Comparison of ENCODE assay signal across 13 cellular contexts in the genomic region with DNA sequence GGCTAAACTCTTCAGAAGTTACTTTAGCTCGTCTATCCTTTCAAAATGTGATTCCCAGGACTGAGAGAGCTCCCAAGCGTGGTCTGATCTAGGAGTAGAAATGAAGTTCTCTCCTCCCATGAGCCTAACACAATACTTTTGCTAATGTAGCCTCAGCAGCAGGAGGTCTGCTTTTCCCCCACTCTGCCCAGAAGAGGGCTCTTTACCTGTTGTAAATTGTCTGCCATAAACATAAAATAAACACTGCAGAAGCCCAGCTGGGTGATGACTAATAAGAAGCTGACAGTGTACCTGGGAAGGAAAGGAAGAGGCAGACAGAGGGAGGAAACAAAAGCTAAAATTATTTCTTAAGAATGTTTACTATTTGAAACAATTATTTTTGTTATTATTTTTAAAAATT. TPM values are rescaled to one million over a fixed set of nuclear protein-coding genes. Genes with fewer than 3 reads are reported as not detected.
DNase-seq lines count a peak whose midpoint lies in the region; ATAC-seq, FAIRE-seq and TF ChIP-seq lines count a peak whose summit lies in the region.
"Had no signal": no experiment of that assay in that cellular context is flagged by ENCODE, and none has a peak within 500 bp of the region (broad histone marks: within the 10 kb centered on the region; RNA-seq: fewer than 3 reads in every experiment).

No MANE protein-coding gene starts in this region.

- ATAC-seq in GM21786 (IDR thresholded peaks at IDR 0.05; ENCODE audit: unreplicated experiment) (peak; percentile 75), HepG2 (peak; percentile 72), GM21447 (IDR thresholded peaks at IDR 0.05; ENCODE audit: unreplicated experiment) (no peak)
- ATAC-seq: activated naive CD4-positive, alpha-beta T cell treated with anti-CD3 and anti-CD28 coated beads, Interleukin-2, amount 50 U/mL, for 72 hours had no signal

- H3K4me1 ChIP-seq in HepG2 (ENCODE audit: insufficient read depth, low read length) = no peaks in the 10 kb centered on the region

- 20% methylated on average over 2 of the region's 2 CpGs for WGBS in HepG2 (ENCODE audit: low lambda C conversion rate)

- CTCF ChIA-PET in HepG2 (lab: Yijun Ruan, JAX; ENCODE audit: low intra/inter-chr PET ratio, low total read pairs) = interaction anchor here (1.1 kb wide), 1 partner anchor 28 kb away, joined by 3 read pairs; no protein-coding TSS in a partner anchor

- H3K4me3 ChIP-seq in HepG2 (replicated peaks in 1 of 3; ENCODE audit: insufficient read depth in 1 of 3, low read depth in 2 of 3, low read length in 3 of 3) = no peak overlapping the region

- BruUV-seq in HepG2 (replicated peaks; lab: Mats Ljungman, UMichigan) = no TSS peak

- H2AFZ ChIP-seq in HepG2 (ENCODE audit: low read length) = no peak overlapping the region

- TF ChIP-seq EP300 in HepG2 (IDR thresholded peaks at IDR 0.05; ENCODE audit: low read depth in 2 of 2, low read length in 2 of 2) (no peak), HepG2 (CRISPR knock-in tag; IDR thresholded peaks at IDR 0.05; ENCODE audit: borderline replicate concordance) (no peak)

- H3K9me3 ChIP-seq in HepG2 (ENCODE audit: low read length) = no peaks in the 10 kb centered on the region

- no peak overlapping the region for H3K9ac ChIP-seq in HepG2 (ENCODE audit: insufficient read depth, low read depth, low read length)

- POLR2A ChIA-PET in HepG2 (lab: Yijun Ruan, JAX) = interaction anchor here (1.0 kb wide), 1 partner anchor 35 kb away, joined by 4 read pairs; a partner anchor contains a TSS

- H3K27me3 ChIP-seq in HepG2 (ENCODE audit: control insufficient read depth in 1 of 2, insufficient read depth in 2 of 2, low read length in 2 of 2) = peaks cover 0 to 4% of the 10 kb centered on the region in 2 experiments; a peak in 1 of 5 replicates

- peak; percentile 38; the same call in 1 of the 2 replicates for TF ChIP-seq CTCF in HepG2 (CRISPR knock-in tag; IDR thresholded peaks at IDR 0.05)

- H3K27ac ChIP-seq in HepG2 (ENCODE audit: extremely low read length, insufficient read depth, low read length) = no peak overlapping the region

- peak; percentile 5 for DNase-seq in NCI-H1105 treated with DMSO at 0.1 percent for 48 hours (lab: John Stamatoyannopoulos, UW)
- no peak for DNase-seq in NCI-H1105 (lab: John Stamatoyannopoulos, UW)
- DNase-seq in NCI-H748 treated with DMSO at 0.1 percent for 48 hours (lab: John Stamatoyannopoulos, UW) = peak; percentile 41
- DNase-seq in HepG2 (ENCODE audit: low spot score) = peak; percentile 6
- DNase-seq in NCI-H1694 treated with DMSO at 0.1 percent for 48 hours (lab: John Stamatoyannopoulos, UW) = no peak
- no peak for DNase-seq in DMS114 treated with DMSO at 0.1 percent for 48 hours (lab: John Stamatoyannopoulos, UW; ENCODE audit: unreplicated experiment)

- no peak for FAIRE-seq in HepG2 (lab: Jason Lieb, UNC)

- TF ChIP-seq RAD21 in HepG2 (CRISPR knock-in tag; IDR thresholded peaks at IDR 0.05) = no peak

- no peaks in the 10 kb centered on the region for H3K36me3 ChIP-seq in HepG2 (replicated peaks in 1 of 2; ENCODE audit: control insufficient read depth in 1 of 2, insufficient read depth in 2 of 2, low read length in 2 of 2)

- H4K20me1 ChIP-seq in HepG2 (ENCODE audit: insufficient read depth, low read length) = no peaks in the 10 kb centered on the region

- intact Hi-C loops in HepG2 (cut with micrococcal nuclease; ENCODE audit: unreplicated experiment) = no loop called here

- no peaks in the 10 kb centered on the region for H3K79me2 ChIP-seq in HepG2 (ENCODE audit: insufficient read depth, low read length)

- in situ Hi-C loops in HepG2 (cut with HindIII; ENCODE audit: extremely low pct_ligation_motif_present, low pct_unique_long_range_greater_than_20kb) = no loop called here

- H3K4me2 ChIP-seq in HepG2 (ENCODE audit: low read depth, low read length) = no peak overlapping the region

- TF ChIP-seq POLR2A in HepG2 (IDR thresholded peaks at IDR 0.05; ENCODE audit: insufficient read depth in 1 of 2, low read depth in 2 of 2, low read length in 2 of 2) = no peak

TF ChIP-seq in HepG2, 621 proteins besides CTCF, POLR2A, EP300 and RAD21 (continues in another document):
- no peak for TF ChIP-seq ZNF33B (CRISPR knock-in tag; IDR thresholded peaks at IDR 0.05)

RNA-seq across cellular contexts. Expression of a gene that starts 15.4 kb away (rescaled TPM):
- total RNA-seq in HepG2 (2016; rRNA removed; fragmentation: Illumina TruSeq; extraction: Trizol) = not detected in 2 replicates
- not detected in 2 replicates for total RNA-seq in HepG2 (2016; cell fraction: cytosol; rRNA removed; fragmentation: Illumina TruSeq; extraction: Trizol; ENCODE audit: low read depth)
- total RNA-seq in HepG2 (2016; cell fraction: insoluble cytoplasmic fraction; rRNA removed; fragmentation: Illumina TruSeq; extraction: Trizol) = not detected in 2 replicates
- not detected in 2 replicates for total RNA-seq in HepG2 (2016; cell fraction: membrane; rRNA removed; fragmentation: Illumina TruSeq; extraction: Trizol)
- total RNA-seq in HepG2 (2016; cell fraction: nucleus; rRNA removed; fragmentation: Illumina TruSeq; extraction: Trizol) = not detected in 2 replicates
- polyA plus RNA-seq in HepG2 (2011; rRNA removed) = not detected in 2 replicates
- polyA plus RNA-seq in HepG2 (2011; cell fraction: cytosol; rRNA removed) = not detected in 2 replicates
- polyA plus RNA-seq in HepG2 (2011; cell fraction: nucleus; rRNA removed) = not detected in 2 replicates
- not detected in 2 replicates for polyA plus RNA-seq in HepG2 (2012)
- not detected in 2 replicates for polyA plus RNA-seq in HepG2 (2016; cell fraction: cytosol; fragmentation: Illumina TruSeq; extraction: Trizol; ENCODE audit: low read depth)
- not detected in 2 replicates for polyA plus RNA-seq in HepG2 (2016; cell fraction: insoluble cytoplasmic fraction; fragmentation: Illumina TruSeq; extraction: Trizol; ENCODE audit: low read depth)
- not detected in 2 replicates for polyA plus RNA-seq in HepG2 (2016; cell fraction: membrane; fragmentation: Illumina TruSeq; extraction: Trizol; ENCODE audit: low read depth)
- polyA plus RNA-seq in HepG2 (2016; cell fraction: nucleus; fragmentation: Illumina TruSeq; extraction: Trizol; ENCODE audit: insufficient read depth, low read depth) = not detected in 2 replicates
- polyA minus RNA-seq in HepG2 (2011; rRNA and poly(A)+ RNA removed; ENCODE audit: low replicate concordance) = not detected in 2 replicates
- polyA minus RNA-seq in HepG2 (2011; cell fraction: cytosol; rRNA and poly(A)+ RNA removed) = not detected in 2 replicates
- polyA minus RNA-seq in HepG2 (2011; cell fraction: nucleus; rRNA and poly(A)+ RNA removed) = not detected in 2 replicates
- total RNA-seq: activated naive CD4-positive, alpha-beta T cell treated with anti-CD3 and anti-CD28 coated beads, Interleukin-2, amount 50 U/mL, for 72 hours; mucosa of gallbladder; ureter had no signal
- polyA plus RNA-seq: AG04450, esophagus had no signal

RNA-seq across cellular contexts. Expression of a gene that starts 35.2 kb away (rescaled TPM):
- total RNA-seq in HepG2 (2016; rRNA removed; fragmentation: Illumina TruSeq; extraction: Trizol) = 16.6 and 29.6 TPM in 2 replicates
- total RNA-seq in HepG2 (2016; cell fraction: cytosol; rRNA removed; fragmentation: Illumina TruSeq; extraction: Trizol; ENCODE audit: low read depth) = 4.1 and 4.6 TPM in 2 replicates
- 17.1 and 30.7 TPM in 2 replicates for total RNA-seq in HepG2 (2016; cell fraction: insoluble cytoplasmic fraction; rRNA removed; fragmentation: Illumina TruSeq; extraction: Trizol)
- total RNA-seq in HepG2 (2016; cell fraction: membrane; rRNA removed; fragmentation: Illumina TruSeq; extraction: Trizol) = 11.9 and 12.6 TPM in 2 replicates
- total RNA-seq in HepG2 (2016; cell fraction: nucleus; rRNA removed; fragmentation: Illumina TruSeq; extraction: Trizol) = 27.5 and 33.6 TPM in 2 replicates
- polyA plus RNA-seq in HepG2 (2011; rRNA removed) = 12.9 and 14.6 TPM in 2 replicates
- 11.3 TPM in 2 replicates for polyA plus RNA-seq in HepG2 (2011; cell fraction: cytosol; rRNA removed)
- 3.9 and 5.2 TPM in 2 replicates for polyA plus RNA-seq in HepG2 (2011; cell fraction: nucleus; rRNA removed)
- polyA plus RNA-seq in HepG2 (2012) = 8.5 and 11.0 TPM in 2 replicates
- 3.8 TPM in 2 replicates for polyA plus RNA-seq in HepG2 (2016; cell fraction: cytosol; fragmentation: Illumina TruSeq; extraction: Trizol; ENCODE audit: low read depth)
- 21.4 and 21.7 TPM in 2 replicates for polyA plus RNA-seq in HepG2 (2016; cell fraction: insoluble cytoplasmic fraction; fragmentation: Illumina TruSeq; extraction: Trizol; ENCODE audit: low read depth)
- polyA plus RNA-seq in HepG2 (2016; cell fraction: membrane; fragmentation: Illumina TruSeq; extraction: Trizol; ENCODE audit: low read depth) = 9.6 and 10.8 TPM in 2 replicates
- 42.8 and 48.3 TPM in 2 replicates for polyA plus RNA-seq in HepG2 (2016; cell fraction: nucleus; fragmentation: Illumina TruSeq; extraction: Trizol; ENCODE audit: insufficient read depth, low read depth)
- polyA minus RNA-seq in HepG2 (2011; rRNA and poly(A)+ RNA removed; ENCODE audit: low replicate concordance) = 9.2 and 31.1 TPM in 2 replicates
- polyA minus RNA-seq in HepG2 (2011; cell fraction: cytosol; rRNA and poly(A)+ RNA removed) = 12.1 and 12.7 TPM in 2 replicates
- polyA minus RNA-seq in HepG2 (2011; cell fraction: nucleus; rRNA and poly(A)+ RNA removed) = 6.6 and 10.6 TPM in 2 replicates

RNA-seq across cellular contexts. Expression of a gene that starts 59.2 kb away (rescaled TPM):
- not detected in 2 replicates for total RNA-seq in HepG2 (2016; rRNA removed; fragmentation: Illumina TruSeq; extraction: Trizol)
- not detected in 2 replicates for total RNA-seq in HepG2 (2016; cell fraction: cytosol; rRNA removed; fragmentation: Illumina TruSeq; extraction: Trizol; ENCODE audit: low read depth)
- total RNA-seq in HepG2 (2016; cell fraction: insoluble cytoplasmic fraction; rRNA removed; fragmentation: Illumina TruSeq; extraction: Trizol) = not detected in 2 replicates
- not detected in 2 replicates for total RNA-seq in HepG2 (2016; cell fraction: membrane; rRNA removed; fragmentation: Illumina TruSeq; extraction: Trizol)
- not detected in 2 replicates for total RNA-seq in HepG2 (2016; cell fraction: nucleus; rRNA removed; fragmentation: Illumina TruSeq; extraction: Trizol)
- polyA plus RNA-seq in HepG2 (2011; rRNA removed) = 0.03 TPM in 1 of 2 replicates, not detected in the other
- not detected in 2 replicates for polyA plus RNA-seq in HepG2 (2011; cell fraction: cytosol; rRNA removed)
- not detected in 2 replicates for polyA plus RNA-seq in HepG2 (2011; cell fraction: nucleus; rRNA removed)
- 0.07 and 0.17 TPM in 2 replicates for polyA plus RNA-seq in HepG2 (2012)
- polyA plus RNA-seq in HepG2 (2016; cell fraction: cytosol; fragmentation: Illumina TruSeq; extraction: Trizol; ENCODE audit: low read depth) = not detected in 2 replicates
- polyA plus RNA-seq in HepG2 (2016; cell fraction: insoluble cytoplasmic fraction; fragmentation: Illumina TruSeq; extraction: Trizol; ENCODE audit: low read depth) = not detected in 2 replicates
- polyA plus RNA-seq in HepG2 (2016; cell fraction: membrane; fragmentation: Illumina TruSeq; extraction: Trizol; ENCODE audit: low read depth) = not detected in 2 replicates
- not detected in 2 replicates for polyA plus RNA-seq in HepG2 (2016; cell fraction: nucleus; fragmentation: Illumina TruSeq; extraction: Trizol; ENCODE audit: insufficient read depth, low read depth)
- not detected in 2 replicates for polyA minus RNA-seq in HepG2 (2011; rRNA and poly(A)+ RNA removed; ENCODE audit: low replicate concordance)
- polyA minus RNA-seq in HepG2 (2011; cell fraction: cytosol; rRNA and poly(A)+ RNA removed) = not detected in 2 replicates
- not detected in 2 replicates for polyA minus RNA-seq in HepG2 (2011; cell fraction: nucleus; rRNA and poly(A)+ RNA removed)
- total RNA-seq: activated naive CD4-positive, alpha-beta T cell treated with anti-CD3 and anti-CD28 coated beads, Interleukin-2, amount 50 U/mL, for 72 hours; ureter had no signal
- polyA plus RNA-seq: AG04450, esophagus had no signal

Comparison
In these comparisons a context has a peak if more than half of its experiments do, and no peak if none do; other contexts are left out.
1. DNase-seq: peak in NCI-H1105 treated with DMSO at 0.1 percent for 48 hours (single experiment), NCI-H748 treated with DMSO at 0.1 percent for 48 hours (single experiment) and HepG2 (single experiment); none in NCI-H1105 (single experiment), NCI-H1694 treated with DMSO at 0.1 percent for 48 hours (single experiment) and DMS114 treated with DMSO at 0.1 percent for 48 hours (single experiment).